1 cellular context compared by ENCODE assay signal in genomic region chr15:41832208-41832607, GRCh38.
TF ChIP-seq lines count a peak whose summit lies in the region.

No MANE protein-coding gene starts in this region.

TF ChIP-seq in IMR-90, 13 proteins besides CTCF, POLR2A, EP300 and RAD21:
- no peak for TF ChIP-seq FOS (IDR thresholded peaks at IDR 0.05; ENCODE audit: low read depth, low read length)
- TF ChIP-seq RCOR1 (IDR thresholded peaks at IDR 0.05; ENCODE audit: insufficient replicate concordance, low read length) = no peak
- no peak for TF ChIP-seq CHD1 (IDR thresholded peaks at IDR 0.05; ENCODE audit: low read depth, low read length)
- no peak for TF ChIP-seq MAZ (IDR thresholded peaks at IDR 0.05; ENCODE audit: borderline replicate concordance, low read depth, low read length)
- TF ChIP-seq, protein P1, sequence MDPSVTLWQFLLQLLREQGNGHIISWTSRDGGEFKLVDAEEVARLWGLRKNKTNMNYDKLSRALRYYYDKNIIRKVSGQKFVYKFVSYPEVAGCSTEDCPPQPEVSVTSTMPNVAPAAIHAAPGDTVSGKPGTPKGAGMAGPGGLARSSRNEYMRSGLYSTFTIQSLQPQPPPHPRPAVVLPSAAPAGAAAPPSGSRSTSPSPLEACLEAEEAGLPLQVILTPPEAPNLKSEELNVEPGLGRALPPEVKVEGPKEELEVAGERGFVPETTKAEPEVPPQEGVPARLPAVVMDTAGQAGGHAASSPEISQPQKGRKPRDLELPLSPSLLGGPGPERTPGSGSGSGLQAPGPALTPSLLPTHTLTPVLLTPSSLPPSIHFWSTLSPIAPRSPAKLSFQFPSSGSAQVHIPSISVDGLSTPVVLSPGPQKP (IDR thresholded peaks at IDR 0.05; ENCODE audit: borderline replicate concordance, low read depth, low read length) = no peak
- TF ChIP-seq CEBPB (IDR thresholded peaks at IDR 0.05; ENCODE audit: low read depth, low read length) = peak; percentile 71
